ENCODE assay signal across 18 cellular contexts in the genomic region with DNA sequence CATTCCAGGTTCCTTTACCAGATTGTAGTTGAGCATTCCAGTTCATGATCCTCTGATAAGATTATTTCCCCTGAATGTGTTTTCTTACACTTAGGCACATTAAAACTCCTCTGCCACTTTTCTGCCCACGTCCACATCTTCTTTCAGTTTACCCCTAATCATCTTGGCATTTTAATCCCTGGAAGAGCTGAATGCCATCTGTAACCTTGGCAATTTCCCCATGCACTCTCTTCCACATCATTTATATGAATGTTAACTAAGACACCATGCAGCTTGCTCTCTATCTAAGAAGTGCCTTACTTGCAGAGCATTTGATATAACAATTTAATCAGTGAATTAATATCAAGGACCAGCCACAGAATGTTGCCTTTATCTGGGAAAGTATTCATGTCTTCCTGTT. TPM values are rescaled to one million over a fixed set of nuclear protein-coding genes. Genes with fewer than 3 reads are reported as not detected.
DNase-seq lines count a peak whose midpoint lies in the region; ATAC-seq and TF ChIP-seq lines count a peak whose summit lies in the region.
"Had no signal": no experiment of that assay in that cellular context is flagged by ENCODE, and none has a peak within 500 bp of the region (broad histone marks: within the 10 kb centered on the region; RNA-seq: fewer than 3 reads in every experiment).

No MANE protein-coding gene starts in this region.

- H3K9me3 ChIP-seq in osteoblast (ENCODE audit: low read depth, low read length): no peaks in the 10 kb centered on the region
- H3K9me3 ChIP-seq: A549, BLaER1 had no signal

- no peak overlapping the region for H3K27ac ChIP-seq in osteoblast (ENCODE audit: low read depth, low read length)
- H3K27ac ChIP-seq: A549, BLaER1 had no signal

- peaks cover 37% of the 10 kb centered on the region for H3K27me3 ChIP-seq in osteoblast (ENCODE audit: insufficient read depth, low read length)
- H3K27me3 ChIP-seq: BLaER1 had no signal

- no peaks in the 10 kb centered on the region for H3K36me3 ChIP-seq in osteoblast (ENCODE audit: insufficient read depth, low read length)
- H3K36me3 ChIP-seq: BLaER1 had no signal

- no peak overlapping the region for H2AFZ ChIP-seq in osteoblast (ENCODE audit: low read length)

- in situ Hi-C loops in G401 (cut with HindIII; ENCODE audit: low sequenced_read_pairs): no loop called here

- DNase-seq in G401 (ENCODE audit: low spot score): peak; percentile 87
- peak; percentile 53 for DNase-seq in NCI-H524 treated with DMSO at 0.1 percent for 48 hours (lab: John Stamatoyannopoulos, UW)
- peak; percentile 35 for DNase-seq in osteoblast (ENCODE audit: insufficient read length, low spot score, missing footprints)
- DNase-seq in hepatic stellate cell (ENCODE audit: low spot score): no peak
- no peak for DNase-seq in foreskin melanocyte
- no peak for DNase-seq in stimulated activated CD4-positive, alpha-beta T cell treated with anti-CD3 and anti-CD28 coated beads, Interleukin-4, amount 100 ng/mL, for 4 hours
- DNase-seq: CD4-positive, alpha-beta memory T cell; DMS53; DND-41; EL; GOT3; H7; KBM-7 had no signal

- no peaks in the 10 kb centered on the region for H3K4me1 ChIP-seq in osteoblast (ENCODE audit: insufficient read depth, low read length)
- H3K4me1 ChIP-seq: A549 had no signal

- no peak overlapping the region for H3K4me3 ChIP-seq in osteoblast (ENCODE audit: insufficient read depth, low read length)
- H3K4me3 ChIP-seq: A549, BLaER1 had no signal

- no peak for TF ChIP-seq CTCF in osteoblast (IDR thresholded peaks at IDR 0.05; ENCODE audit: extremely low read depth, low read depth, low read length)

- H3K4me2 ChIP-seq in osteoblast (ENCODE audit: insufficient read depth, low read length): no peak overlapping the region
- H3K4me2 ChIP-seq: A549, BLaER1 had no signal

- H3K79me2 ChIP-seq in osteoblast (ENCODE audit: insufficient read depth, low read length): no peaks in the 10 kb centered on the region

- no peaks in the 10 kb centered on the region for H4K20me1 ChIP-seq in osteoblast (ENCODE audit: insufficient read depth, low read length)
- H4K20me1 ChIP-seq: BLaER1 had no signal

- no peak for ATAC-seq in GM19397 (IDR thresholded peaks at IDR 0.05; ENCODE audit: unreplicated experiment)
- ATAC-seq: A549, HCT116, HepG2 had no signal

RNA-seq across cellular contexts. Expression of a gene that starts 25.8 kb away (rescaled TPM):
- total RNA-seq in G401 (2014; rRNA removed; shearing (Covaris generic)): 0.12 TPM in 1 of 2 replicates, not detected in the other
- total RNA-seq in osteoblast: 2.4 and 3.3 TPM in 2 replicates
- total RNA-seq: CD4-positive, alpha-beta memory T cell had no signal

Comparison
In these comparisons a context has a peak if more than half of its experiments do, and no peak if none do; other contexts are left out.
1. DNase-seq: peak in G401 (single experiment), NCI-H524 treated with DMSO at 0.1 percent for 48 hours (single experiment) and osteoblast (single experiment); none in hepatic stellate cell (single experiment), foreskin melanocyte (single experiment) and stimulated activated CD4-positive, alpha-beta T cell treated with anti-CD3 and anti-CD28 coated beads, Interleukin-4, amount 100 ng/mL, for 4 hours (0 of 2).